In genomic region chr5:177389368-177390169, GRCh38 we compare ENCODE assay signal across 8 cellular contexts. TPM values are rescaled to one million over a fixed set of nuclear protein-coding genes. Genes with fewer than 3 reads are reported as not detected.
DNase-seq lines count a peak whose midpoint lies in the region; ATAC-seq and TF ChIP-seq lines count a peak whose summit lies in the region.

No MANE protein-coding gene starts in this region.

- H3K27me3 Mint-ChIP-seq in osteocyte (ENCODE audit: unreplicated experiment), result no peaks in the 10 kb centered on the region

- TF ChIP-seq CTCF in GM06990 (IDR thresholded peaks at IDR 0.05; ENCODE audit: insufficient read depth, low read length, poor library complexity, severe bottlenecking), result no peak
- no peak for TF ChIP-seq CTCF in osteocyte (IDR thresholded peaks at IDR 0.05)

- DNase-seq in GM06990 (ENCODE audit: extremely low read depth, insufficient read length), result peak; percentile 66
- DNase-seq in T-helper 9 cell, result peak; percentile 43
- peak; percentile 49 for DNase-seq in effector CD4-positive, alpha-beta T cell
- no peak for DNase-seq in osteocyte (ENCODE audit: extremely low spot score, unreplicated experiment)
- no peak for DNase-seq in midbrain (lab: John Stamatoyannopoulos, UW)
- DNase-seq in NCI-H187 treated with DMSO at 0.1 percent for 48 hours (lab: John Stamatoyannopoulos, UW), result no peak

- peaks cover 20% of the 10 kb centered on the region for H3K4me1 Mint-ChIP-seq in osteocyte (ENCODE audit: unreplicated experiment)

- no peaks in the 10 kb centered on the region for H3K36me3 ChIP-seq in GM06990 (ENCODE audit: control insufficient read depth, insufficient read depth, low read length)

- ATAC-seq in HG02981 (IDR thresholded peaks at IDR 0.05; ENCODE audit: unreplicated experiment), result peak; percentile 36
- no peak for ATAC-seq in GM19328 (IDR thresholded peaks at IDR 0.05; ENCODE audit: unreplicated experiment)

- H3K27me3 ChIP-seq in GM06990 (replicated peaks; ENCODE audit: control insufficient read depth, insufficient read depth, low read length), result no peaks in the 10 kb centered on the region; the same call in 1 of the 2 replicates

- peak overlapping the region; percentile 7 for H3K4me3 Mint-ChIP-seq in osteocyte (ENCODE audit: unreplicated experiment)

- no peaks in the 10 kb centered on the region for H3K9me3 Mint-ChIP-seq in osteocyte (ENCODE audit: unreplicated experiment)

- H3K27ac Mint-ChIP-seq in osteocyte (ENCODE audit: unreplicated experiment), result peak overlapping the region; percentile 77

- H3K36me3 Mint-ChIP-seq in osteocyte (ENCODE audit: unreplicated experiment), result no peaks in the 10 kb centered on the region

- no peak overlapping the region for H3K4me3 ChIP-seq in GM06990 (replicated peaks; ENCODE audit: low read depth, low read length)

RNA-seq across cellular contexts. Expression of gene SLC34A1, which starts 5.3 kb away (rescaled TPM):
- not detected in 2 replicates for total RNA-seq in osteocyte

RNA-seq across cellular contexts. Expression of gene PFN3, which starts 10.9 kb away (rescaled TPM):
- not detected in 2 replicates for total RNA-seq in osteocyte

RNA-seq across cellular contexts. Expression of gene F12, which starts 19.8 kb away (rescaled TPM):
- 1.0 and 1.5 TPM in 2 replicates for total RNA-seq in osteocyte

RNA-seq across cellular contexts. Expression of gene RGS14, which starts 31.8 kb away (rescaled TPM):
- total RNA-seq in osteocyte, result 6.2 and 7.4 TPM in 2 replicates

RNA-seq across cellular contexts. Expression of gene GRK6, which starts 36.9 kb away (rescaled TPM):
- total RNA-seq in osteocyte, result 35.6 and 38.2 TPM in 2 replicates

Comparison
In these comparisons a context has a peak if more than half of its experiments do, and no peak if none do; other contexts are left out.
1. DNase-seq: peak in GM06990 (single experiment), T-helper 9 cell (single experiment) and effector CD4-positive, alpha-beta T cell (single experiment); none in osteocyte (single experiment), midbrain (single experiment) and NCI-H187 treated with DMSO at 0.1 percent for 48 hours (single experiment).